In the genomic region with DNA sequence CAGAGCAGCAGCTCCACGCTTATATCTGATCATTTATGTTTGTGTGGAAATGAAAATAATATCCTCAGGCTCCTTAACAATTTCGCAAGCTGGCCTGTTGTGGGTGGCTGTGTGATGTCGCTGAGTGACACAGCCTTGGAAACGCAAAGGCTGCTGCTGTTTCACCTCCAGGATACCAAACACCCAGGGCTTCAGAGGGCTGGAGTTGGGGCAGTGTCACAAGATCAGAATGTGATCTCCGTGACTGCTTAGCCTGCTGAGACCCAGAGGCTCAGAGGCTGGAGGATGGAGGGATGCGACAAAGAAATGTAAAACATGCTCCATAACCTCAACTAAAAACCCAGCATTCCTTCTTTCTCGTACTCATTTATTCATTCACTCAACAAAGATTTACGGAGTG, we compare ENCODE assay signal across 1 cellular context.
TF ChIP-seq lines count a peak whose summit lies in the region.

No MANE protein-coding gene starts in this region.

TF ChIP-seq in SK-N-SH treated with all-trans-retinoic acid at 6 μM for 48 hours, 23 proteins besides CTCF, POLR2A, EP300 and RAD21 (continued from another document):
- TF ChIP-seq, protein P1, sequence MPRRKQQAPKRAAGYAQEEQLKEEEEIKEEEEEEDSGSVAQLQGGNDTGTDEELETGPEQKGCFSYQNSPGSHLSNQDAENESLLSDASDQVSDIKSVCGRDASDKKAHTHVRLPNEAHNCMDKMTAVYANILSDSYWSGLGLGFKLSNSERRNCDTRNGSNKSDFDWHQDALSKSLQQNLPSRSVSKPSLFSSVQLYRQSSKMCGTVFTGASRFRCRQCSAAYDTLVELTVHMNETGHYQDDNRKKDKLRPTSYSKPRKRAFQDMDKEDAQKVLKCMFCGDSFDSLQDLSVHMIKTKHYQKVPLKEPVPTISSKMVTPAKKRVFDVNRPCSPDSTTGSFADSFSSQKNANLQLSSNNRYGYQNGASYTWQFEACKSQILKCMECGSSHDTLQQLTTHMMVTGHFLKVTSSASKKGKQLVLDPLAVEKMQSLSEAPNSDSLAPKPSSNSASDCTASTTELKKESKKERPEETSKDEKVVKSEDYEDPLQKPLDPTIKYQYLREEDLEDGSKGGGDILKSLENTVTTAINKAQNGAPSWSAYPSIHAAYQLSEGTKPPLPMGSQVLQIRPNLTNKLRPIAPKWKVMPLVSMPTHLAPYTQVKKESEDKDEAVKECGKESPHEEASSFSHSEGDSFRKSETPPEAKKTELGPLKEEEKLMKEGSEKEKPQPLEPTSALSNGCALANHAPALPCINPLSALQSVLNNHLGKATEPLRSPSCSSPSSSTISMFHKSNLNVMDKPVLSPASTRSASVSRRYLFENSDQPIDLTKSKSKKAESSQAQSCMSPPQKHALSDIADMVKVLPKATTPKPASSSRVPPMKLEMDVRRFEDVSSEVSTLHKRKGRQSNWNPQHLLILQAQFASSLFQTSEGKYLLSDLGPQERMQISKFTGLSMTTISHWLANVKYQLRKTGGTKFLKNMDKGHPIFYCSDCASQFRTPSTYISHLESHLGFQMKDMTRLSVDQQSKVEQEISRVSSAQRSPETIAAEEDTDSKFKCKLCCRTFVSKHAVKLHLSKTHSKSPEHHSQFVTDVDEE (CRISPR knock-in tag; IDR thresholded peaks at IDR 0.05), result no peak
- TF ChIP-seq TOX (CRISPR knock-in tag; IDR thresholded peaks at IDR 0.05; ENCODE audit: borderline replicate concordance) (no peak), RARB (CRISPR knock-in tag; IDR thresholded peaks at IDR 0.05) (no peak), SNAI2 (CRISPR knock-in tag; IDR thresholded peaks at IDR 0.05) (no peak), ZNF8 (CRISPR knock-in tag; IDR thresholded peaks at IDR 0.05) (no peak), OSR1 (CRISPR knock-in tag; IDR thresholded peaks at IDR 0.05) (no peak), CSRNP3 (CRISPR knock-in tag; IDR thresholded peaks at IDR 0.05) (no peak)
- TF ChIP-seq, protein P2, sequence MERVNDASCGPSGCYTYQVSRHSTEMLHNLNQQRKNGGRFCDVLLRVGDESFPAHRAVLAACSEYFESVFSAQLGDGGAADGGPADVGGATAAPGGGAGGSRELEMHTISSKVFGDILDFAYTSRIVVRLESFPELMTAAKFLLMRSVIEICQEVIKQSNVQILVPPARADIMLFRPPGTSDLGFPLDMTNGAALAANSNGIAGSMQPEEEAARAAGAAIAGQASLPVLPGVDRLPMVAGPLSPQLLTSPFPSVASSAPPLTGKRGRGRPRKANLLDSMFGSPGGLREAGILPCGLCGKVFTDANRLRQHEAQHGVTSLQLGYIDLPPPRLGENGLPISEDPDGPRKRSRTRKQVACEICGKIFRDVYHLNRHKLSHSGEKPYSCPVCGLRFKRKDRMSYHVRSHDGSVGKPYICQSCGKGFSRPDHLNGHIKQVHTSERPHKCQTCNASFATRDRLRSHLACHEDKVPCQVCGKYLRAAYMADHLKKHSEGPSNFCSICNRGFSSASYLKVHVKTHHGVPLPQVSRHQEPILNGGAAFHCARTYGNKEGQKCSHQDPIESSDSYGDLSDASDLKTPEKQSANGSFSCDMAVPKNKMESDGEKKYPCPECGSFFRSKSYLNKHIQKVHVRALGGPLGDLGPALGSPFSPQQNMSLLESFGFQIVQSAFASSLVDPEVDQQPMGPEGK (CRISPR knock-in tag; IDR thresholded peaks at IDR 0.05; ENCODE audit: borderline replicate concordance), result no peak
